In genomic region chr1:214602764-214603657, GRCh38 we compare ENCODE assay signal across 8 cellular contexts. TPM values are rescaled to one million over a fixed set of nuclear protein-coding genes. Genes with fewer than 3 reads are reported as not detected.
DNase-seq lines count a peak whose midpoint lies in the region; ATAC-seq and TF ChIP-seq lines count a peak whose summit lies in the region.

Gene CENPF (plus strand): TSS chr1:214603195. CDS start chr1:214613755, 10,560 bp downstream.

- no peaks in the 10 kb centered on the region for H3K27me3 Mint-ChIP-seq in T-helper 1 cell treated with Interleukin-12 subunit alpha and Interleukin-12 subunit beta and Interleukin-4 antibody, amounts not matched to agents 30 μg/mL and 1 μg/mL, for 36 hours (ENCODE audit: low read depth)

- peak; percentile 100 for ATAC-seq in HG02884 (IDR thresholded peaks at IDR 0.05; ENCODE audit: unreplicated experiment)

- H3K4me3 ChIP-seq in right atrium auricular region (peak within 1 kb of the TSS; percentile 52 to 74), vagina (peak within 1 kb of the TSS; percentile 67 to 79)

- intact Hi-C loops in vagina (cut with DNase I) = no loop called here

- H3K9me3 Mint-ChIP-seq in T-helper 1 cell treated with Interleukin-12 subunit alpha and Interleukin-12 subunit beta and Interleukin-4 antibody, amounts not matched to agents 30 μg/mL and 1 μg/mL, for 36 hours = no peaks in the 10 kb centered on the region

- peaks cover 3% of the 10 kb centered on the region for H3K36me3 Mint-ChIP-seq in T-helper 1 cell treated with Interleukin-12 subunit alpha and Interleukin-12 subunit beta and Interleukin-4 antibody, amounts not matched to agents 30 μg/mL and 1 μg/mL, for 36 hours (ENCODE audit: low read depth)

- H3K36me3 ChIP-seq in right atrium auricular region (no peaks in the 10 kb centered on the region), vagina (no peaks in the 10 kb centered on the region)

- H3K4me1 Mint-ChIP-seq in T-helper 1 cell treated with Interleukin-12 subunit alpha and Interleukin-12 subunit beta and Interleukin-4 antibody, amounts not matched to agents 30 μg/mL and 1 μg/mL, for 36 hours (ENCODE audit: low read depth) = peaks cover 21% of the 10 kb centered on the region

- peak; percentile 98 for DNase-seq in GM13977 (ENCODE audit: low spot score)
- peak; percentile 98 for DNase-seq in NCI-H1694 (lab: John Stamatoyannopoulos, UW)
- peak; percentile 71 to 98 (median 90) for DNase-seq in amygdala (lab: John Stamatoyannopoulos, UW)
- peak; percentile 99 for DNase-seq in right atrium auricular region (ENCODE audit: low spot score)
- peak; percentile 98 for DNase-seq in pulmonary artery endothelial cell (ENCODE audit: low read depth, low spot score)
- peak; percentile 98 to 99 for DNase-seq in vagina (ENCODE audit: extremely low spot score in 2 of 2)

- no peak for TF ChIP-seq POLR2A in vagina (IDR thresholded peaks at IDR 0.05)

- peak within 1 kb of the TSS; percentile 95 for H3K4me3 Mint-ChIP-seq in T-helper 1 cell treated with Interleukin-12 subunit alpha and Interleukin-12 subunit beta and Interleukin-4 antibody, amounts not matched to agents 30 μg/mL and 1 μg/mL, for 36 hours

- H3K9me3 ChIP-seq in right atrium auricular region (no peaks in the 10 kb centered on the region), vagina (no peaks in the 10 kb centered on the region)

- H3K27ac ChIP-seq in right atrium auricular region (no peak within 1 kb of the TSS), vagina (no peak within 1 kb of the TSS)

- in situ Hi-C loops in GM13977 (cut with MboI; ENCODE audit: low pct_unique_long_range_greater_than_20kb, low sequenced_read_pairs, unreplicated experiment) = no loop called here

- TF ChIP-seq CTCF in GM13977 (IDR thresholded peaks at IDR 0.05; ENCODE audit: extremely low read depth, insufficient read depth, missing control alignments) (peak; percentile 5), right atrium auricular region (IDR thresholded peaks at IDR 0.05) (peak in 1 of 2 donors; percentile 41), vagina (IDR thresholded peaks at IDR 0.05) (peak in 2 of 3 experiments; percentile 7 to 26)

- H3K27me3 ChIP-seq in right atrium auricular region = no peaks in the 10 kb centered on the region
- H3K27me3 ChIP-seq in vagina = no peaks in the 10 kb centered on the region

- no peaks in the 10 kb centered on the region for H3K4me1 ChIP-seq in right atrium auricular region
- peaks cover 9% of the 10 kb centered on the region for H3K4me1 ChIP-seq in vagina

- H3K27ac Mint-ChIP-seq in T-helper 1 cell treated with Interleukin-12 subunit alpha and Interleukin-12 subunit beta and Interleukin-4 antibody, amounts not matched to agents 30 μg/mL and 1 μg/mL, for 36 hours = peak within 1 kb of the TSS; percentile 94

RNA-seq across cellular contexts. Expression of gene CENPF, which starts in this region (rescaled TPM):
- total RNA-seq in right atrium auricular region = 1 to 10 TPM in 1 of 2 donors, under 1 TPM in 1; 0.63 to 3.3 TPM
- total RNA-seq in pulmonary artery endothelial cell = 29.5 and 68.2 TPM in 2 replicates
- 6.4 TPM for total RNA-seq in vagina
